Comparison of ENCODE assay signal across 29 cellular contexts in genomic region chr7:52309631-52310030, GRCh38.
"Had no signal": no experiment of that assay in that cellular context is flagged by ENCODE, and none has a peak within 500 bp of the region (broad histone marks: within the 10 kb centered on the region; RNA-seq: fewer than 3 reads in every experiment).

No MANE protein-coding gene starts in this region.

- H3K36me3 ChIP-seq: ascending aorta, cardiac muscle cell had no signal

- H3K9me3 ChIP-seq: ascending aorta had no signal

- DNase-seq: activated B cell treated with CpG ODN at 0.5 μM for 24 hours; activated CD4-positive, alpha-beta memory T cell treated with anti-CD3 and anti-CD28 coated beads for 36 hours; activated CD4-positive, alpha-beta T cell treated with anti-CD3 and anti-CD28 coated beads for 4 hours; activated CD4-positive, alpha-beta T cell treated with anti-CD3 and anti-CD28 coated beads, Interleukin-2, amount 10 ng/mL, durations not matched to agents 24 days and 14 days; activated CD4-positive, alpha-beta T cell treated with anti-CD3 and anti-CD28 coated beads, Interleukin-2, amount 50 U/mL, for 1 hour; activated CD4-positive, alpha-beta T cell treated with anti-CD3 and anti-CD28 coated beads, Interleukin-2, amount 50 U/mL, for 4 hours; activated CD4-positive, CD25-positive, alpha-beta regulatory T cell treated with anti-CD3 and anti-CD28 coated beads, Interleukin-2, amount 50 U/mL, for 72 hours; activated CD8-positive, alpha-beta memory T cell treated with anti-CD3 and anti-CD28 coated beads, Interleukin-2, amount 10 ng/mL, durations not matched to agents 7 days and 5 days; activated CD8-positive, alpha-beta memory T cell treated with anti-CD3 and anti-CD28 coated beads, Interleukin-2, amount 50 U/mL, for 48 hours; activated CD8-positive, alpha-beta T cell treated with anti-CD3 and anti-CD28 coated beads for 36 hours; activated effector memory CD4-positive, alpha-beta T cell treated with Interleukin-2 at 50 U/mL for 16 hours; activated gamma-delta T cell; activated naive CD4-positive, alpha-beta T cell treated with anti-CD3 and anti-CD28 coated beads, Interleukin-2, amount 10 ng/mL, durations not matched to agents 7 days and 5 days; activated naive CD4-positive, alpha-beta T cell treated with Interleukin-2 at 50 U/mL for 16 hours; activated naive CD8-positive, alpha-beta T cell treated with anti-CD3 and anti-CD28 coated beads, Interleukin-2, amount 10 ng/mL, durations not matched to agents 7 days and 5 days; activated naive CD8-positive, alpha-beta T cell treated with anti-CD3 and anti-CD28 coated beads, Interleukin-2, amount 50 U/mL, for 24 hours; activated T-cell treated with anti-CD3 and anti-CD28 coated beads, Interleukin-2, amount 50 U/mL, for 24 hours; activated T-cell treated with anti-CD3 and anti-CD28 coated beads, Interleukin-2, amount 50 U/mL, for 48 hours; amygdala; anterior cingulate cortex; caudate nucleus; cerebellar nuclear complex; T-helper 2 cell; T-helper 9 cell had no signal

- ATAC-seq: activated CD8-positive, alpha-beta memory T cell treated with anti-CD3 and anti-CD28 coated beads, Interleukin-2, amount 10 ng/mL, durations not matched to agents 7 days and 5 days; activated CD8-positive, alpha-beta T cell treated with anti-CD3 and anti-CD28 coated beads for 36 hours; activated naive CD8-positive, alpha-beta T cell treated with anti-CD3 and anti-CD28 coated beads, Interleukin-2, amount 50 U/mL, for 24 hours had no signal

- H3K27me3 ChIP-seq: ascending aorta, cardiac muscle cell had no signal

- H3K4me1 ChIP-seq: ascending aorta had no signal

- H3K4me3 ChIP-seq: ascending aorta, cardiac muscle cell had no signal

- FAIRE-seq: bronchial epithelial cell, TTC549 had no signal

- H3K27ac ChIP-seq: ascending aorta, cardiac muscle cell, VCaP had no signal
